1 cellular context compared by ENCODE assay signal in genomic region chr19:10118960-10119359, GRCh38.
TF ChIP-seq lines count a peak whose summit lies in the region.

No MANE protein-coding gene starts in this region.

TF ChIP-seq in liver, 16 proteins besides CTCF, POLR2A, EP300 and RAD21 (continued from another document):
- TF ChIP-seq ZBTB33 (IDR thresholded peaks at IDR 0.05), result no peak
